1 cellular context compared by ENCODE assay signal in genomic region chr5:141680751-141681201, GRCh38.
TF ChIP-seq lines count a peak whose summit lies in the region.

No MANE protein-coding gene starts in this region.

TF ChIP-seq in K562, 482 proteins besides CTCF, POLR2A, EP300 and RAD21:
- TF ChIP-seq SIN3B (IDR thresholded peaks at IDR 0.05; ENCODE audit: low read depth) (no peak), IFI16 (CRISPR knock-in tag; IDR thresholded peaks at IDR 0.05) (no peak), GABPA (tag; conservative IDR thresholded peaks at IDR 0.05; ENCODE audit: low read depth) (peak; percentile 66), NR2C1 (IDR thresholded peaks at IDR 0.05) (no peak), NR2C1 (tag; IDR thresholded peaks at IDR 0.05) (no peak), ETV1 (tag; conservative IDR thresholded peaks at IDR 0.05; ENCODE audit: low read depth) (0 out of 2 replicates have a peak, but pooled peaks have one; percentile 41), BDP1 (IDR thresholded peaks at IDR 0.05; ENCODE audit: insufficient read depth, insufficient read length) (no peak), MTA2 (IDR thresholded peaks at IDR 0.05; ENCODE audit: low read depth) (no peak)
